Comparison of ENCODE assay signal across 21 cellular contexts in the genomic region with DNA sequence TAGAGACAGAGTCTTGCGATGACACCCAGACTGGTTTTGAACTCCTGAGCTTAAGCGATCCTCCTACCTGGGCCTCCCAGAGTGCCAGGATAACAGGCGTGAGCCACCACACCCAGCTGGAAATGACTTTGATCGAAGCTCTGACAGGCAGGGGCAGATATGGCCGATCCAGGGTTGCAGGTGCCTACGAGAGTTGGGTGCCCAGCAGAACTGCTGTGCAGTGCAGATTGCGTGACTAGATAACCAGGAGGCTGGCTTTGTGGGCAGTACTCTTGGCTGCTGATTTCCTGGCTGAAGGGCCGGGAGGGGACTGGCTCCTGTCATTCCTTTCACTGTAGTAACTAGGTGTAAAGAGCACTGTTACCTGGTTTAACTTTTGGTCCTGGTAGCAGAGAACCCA.
"Had no signal": no experiment of that assay in that cellular context is flagged by ENCODE, and none has a peak within 500 bp of the region (broad histone marks: within the 10 kb centered on the region; RNA-seq: fewer than 3 reads in every experiment).

No MANE protein-coding gene starts in this region.

- H3K36me3 Mint-ChIP-seq: natural killer cell had no signal

- H3K4me3 Mint-ChIP-seq: memory B cell; natural killer cell; stimulated activated memory B cell treated with anti-CD40 and anti-IgM and Interleukin-4, amounts not matched to agents 10 μg/mL and 1 μg/mL and 100 μg/mL, for 72 hours; stimulated activated naive CD8-positive, alpha-beta T cell treated with anti-CD3 and anti-CD28 coated beads, Interleukin-15, Interleukin-2, amounts not matched to agents 100 ng/mL and 50 ng/mL, for 24 hours had no signal

- H3K4me1 ChIP-seq: gastrocnemius medialis, pancreas, tibial nerve, upper lobe of left lung had no signal

- H3K4me1 Mint-ChIP-seq: memory B cell had no signal

- H3K27ac Mint-ChIP-seq: memory B cell; stimulated activated memory B cell treated with anti-CD40 and anti-IgM and Interleukin-4, amounts not matched to agents 10 μg/mL and 1 μg/mL and 100 μg/mL, for 72 hours; stimulated activated naive CD8-positive, alpha-beta T cell treated with anti-CD3 and anti-CD28 coated beads, Interleukin-15, Interleukin-2, amounts not matched to agents 100 ng/mL and 50 ng/mL, for 24 hours had no signal

- H3K27me3 ChIP-seq: dorsolateral prefrontal cortex, gastrocnemius medialis, neutrophil, pancreas, right lobe of liver, tibial nerve, upper lobe of left lung had no signal

- ATAC-seq: esophagus mucosa; gastrocnemius medialis; natural killer cell; pancreas; right lobe of liver; stimulated activated memory B cell treated with anti-CD40 and anti-IgM and Interleukin-4, amounts not matched to agents 10 μg/mL and 1 μg/mL and 100 μg/mL, for 72 hours had no signal

- H3K27ac ChIP-seq: dorsolateral prefrontal cortex, gastrocnemius medialis, neutrophil, pancreas, right lobe of liver, thoracic aorta, tibial nerve, upper lobe of left lung had no signal

- H3K9me3 ChIP-seq: gastrocnemius medialis, neutrophil, pancreas, right lobe of liver, thoracic aorta, tibial nerve, upper lobe of left lung had no signal

- H3K4me2 ChIP-seq: smooth muscle cell had no signal

- H3K4me3 ChIP-seq: dorsolateral prefrontal cortex, gastrocnemius medialis, lung, pancreas, right lobe of liver, smooth muscle cell, thoracic aorta, tibial nerve, upper lobe of left lung had no signal

- H3K27me3 Mint-ChIP-seq: memory B cell; progenitor cell of endocrine pancreas; stimulated activated memory B cell treated with anti-CD40 and anti-IgM and Interleukin-4, amounts not matched to agents 10 μg/mL and 1 μg/mL and 100 μg/mL, for 72 hours; stimulated activated naive CD8-positive, alpha-beta T cell treated with anti-CD3 and anti-CD28 coated beads, Interleukin-15, Interleukin-2, amounts not matched to agents 100 ng/mL and 50 ng/mL, for 24 hours had no signal

- H3K9me3 Mint-ChIP-seq: memory B cell; natural killer cell; stimulated activated memory B cell treated with anti-CD40 and anti-IgM and Interleukin-4, amounts not matched to agents 10 μg/mL and 1 μg/mL and 100 μg/mL, for 72 hours; stimulated activated naive CD8-positive, alpha-beta T cell treated with anti-CD3 and anti-CD28 coated beads, Interleukin-15, Interleukin-2, amounts not matched to agents 100 ng/mL and 50 ng/mL, for 24 hours had no signal

- DNase-seq: dorsolateral prefrontal cortex; effector CD4-positive, alpha-beta T cell; foreskin fibroblast; gastrocnemius medialis; head of caudate nucleus; natural killer cell; pancreas; right lobe of liver; stimulated activated CD4-positive, alpha-beta T cell treated with anti-CD3 and anti-CD28 coated beads, Interleukin-2, amount 100 ng/mL, for 24 hours; stimulated activated CD4-positive, alpha-beta T cell treated with anti-CD3 and anti-CD28 coated beads, Interleukin-4, amount 100 ng/mL, for 24 hours; upper lobe of left lung had no signal
